1 cellular context compared by ENCODE assay signal in genomic region chr14:24233538-24233866, GRCh38.
TF ChIP-seq lines count a peak whose summit lies in the region.

No MANE protein-coding gene starts in this region.

TF ChIP-seq in HepG2, 621 proteins besides CTCF, POLR2A, EP300 and RAD21 (continued from another document):
- TF ChIP-seq RNF219 (CRISPR knock-in tag; IDR thresholded peaks at IDR 0.05) (0 out of 2 replicates have a peak, but pooled peaks have one; percentile 6), HNF4G (IDR thresholded peaks at IDR 0.05; ENCODE audit: borderline replicate concordance, low read depth, low read length) (peak; percentile 40; the same call in 1 of the 2 replicates), HNF4G (CRISPR knock-in tag; IDR thresholded peaks at IDR 0.05; ENCODE audit: borderline replicate concordance, low read depth) (no peak), TEAD3 (CRISPR knock-in tag; optimal IDR thresholded peaks at IDR 0.05; ENCODE audit: borderline replicate concordance) (peak; percentile 44), ATF3 (CRISPR knock-in tag; IDR thresholded peaks at IDR 0.05) (0 out of 2 replicates have a peak, but pooled peaks have one; percentile 35), U2AF1 (optimal IDR thresholded peaks at IDR 0.05; ENCODE audit: low read depth, low read length) (no peak), RBM39 (IDR thresholded peaks at IDR 0.05; ENCODE audit: low read depth, low read length, poor library complexity, severe bottlenecking) (no peak)
